13 cellular contexts compared by ENCODE assay signal in genomic region chr3:107992976-107993684, GRCh38.
DNase-seq lines count a peak whose midpoint lies in the region; ATAC-seq and TF ChIP-seq lines count a peak whose summit lies in the region.
"Had no signal": no experiment of that assay in that cellular context is flagged by ENCODE, and none has a peak within 500 bp of the region (broad histone marks: within the 10 kb centered on the region; RNA-seq: fewer than 3 reads in every experiment).

No MANE protein-coding gene starts in this region.

- H3K9me2 ChIP-seq in SK-N-SH: no peaks in the 10 kb centered on the region

- H3K27me3 ChIP-seq in SK-N-SH (ENCODE audit: insufficient read depth): no peaks in the 10 kb centered on the region
- H3K27me3 ChIP-seq: cardiac muscle cell, thyroid gland had no signal

- H4K20me1 ChIP-seq in SK-N-SH (ENCODE audit: insufficient read depth): no peaks in the 10 kb centered on the region

- POLR2A ChIA-PET in SK-N-SH (lab: Yijun Ruan, JAX): no interaction called here

- 80% methylated on average over 9 of the region's 9 CpGs for WGBS in SK-N-SH (ENCODE audit: low lambda C conversion rate)

- CTCF ChIA-PET in SK-N-SH (lab: Yijun Ruan, JAX): no interaction called here

- no peak overlapping the region for H3K4me2 ChIP-seq in SK-N-SH

- no peaks in the 10 kb centered on the region for H3K36me3 ChIP-seq in SK-N-SH (replicated peaks in 1 of 2; ENCODE audit: control insufficient read depth in 1 of 2, insufficient read depth in 2 of 2, low read length in 1 of 2)
- H3K36me3 ChIP-seq: cardiac muscle cell, thyroid gland had no signal

- peaks cover 13 to 27% of the 10 kb centered on the region in 2 experiments for H3K4me1 ChIP-seq in SK-N-SH (ENCODE audit: control insufficient read depth in 1 of 2, insufficient read depth in 2 of 2, low read depth in 1 of 2, low read length in 1 of 2)

- H3F3A ChIP-seq in SK-N-SH (replicated peaks; ENCODE audit: insufficient read depth): no peaks in the 10 kb centered on the region

- DNase-seq in SK-N-SH (no peak), LHCN-M2 (ENCODE audit: low read depth) (peak; percentile 52), fibroblast of gingiva (ENCODE audit: low read depth) (peak; percentile 20), NCI-H2227 (lab: John Stamatoyannopoulos, UW; ENCODE audit: unreplicated experiment) (no peak), GM13977 (ENCODE audit: low spot score) (no peak)
- DNase-seq: NCI-H510A; stimulated activated CD4-positive, alpha-beta T cell treated with anti-CD3 and anti-CD28 coated beads, Interleukin-4, amount 100 ng/mL, for 24 hours; thyroid gland had no signal

- TF ChIP-seq EP300 in SK-N-SH (IDR thresholded peaks at IDR 0.05; ENCODE audit: borderline replicate concordance in 1 of 2, low read depth in 1 of 2, low read length in 1 of 2): no peak

- in situ Hi-C loops in GM13977 (cut with MboI; ENCODE audit: low pct_unique_long_range_greater_than_20kb, low sequenced_read_pairs, unreplicated experiment): no loop called here

- no peak overlapping the region for H3K9ac ChIP-seq in SK-N-SH

- no peak overlapping the region for H2AFZ ChIP-seq in SK-N-SH (ENCODE audit: low read depth)

- TF ChIP-seq CTCF in SK-N-SH (IDR thresholded peaks at IDR 0.05) (no peak), GM13977 (IDR thresholded peaks at IDR 0.05; ENCODE audit: extremely low read depth, insufficient read depth, missing control alignments) (no peak)

- no peaks in the 10 kb centered on the region for H3K79me2 ChIP-seq in SK-N-SH (ENCODE audit: insufficient read depth)

- ATAC-seq in SK-N-SH treated with all-trans-retinoic acid at 6 μM for 48 hours: peak; percentile 21; the same call in 2 of the 3 replicates
- ATAC-seq in HG02763 (IDR thresholded peaks at IDR 0.05; ENCODE audit: unreplicated experiment): no peak
- ATAC-seq: K562 had no signal

- H3K4me3 ChIP-seq in SK-N-SH (ENCODE audit: low read depth in 2 of 2, low read length in 1 of 2) (no peak overlapping the region), skin epidermis (no peak overlapping the region)
- H3K4me3 ChIP-seq: cardiac muscle cell, K562, thyroid gland had no signal

- no peak overlapping the region for H3K27ac ChIP-seq in SK-N-SH (ENCODE audit: low read depth in 2 of 2, low read length in 1 of 2)
- peak overlapping the region in 18 of 21 experiments; percentile 11 to 83 (median 67) for H3K27ac ChIP-seq in skin epidermis
- H3K27ac ChIP-seq: cardiac muscle cell, thyroid gland had no signal

- H3K9me3 ChIP-seq in SK-N-SH: no peaks in the 10 kb centered on the region
- H3K9me3 ChIP-seq: thyroid gland had no signal

- TF ChIP-seq RAD21 in SK-N-SH (IDR thresholded peaks at IDR 0.05; ENCODE audit: low read length): no peak

TF ChIP-seq in SK-N-SH treated with all-trans-retinoic acid at 6 μM for 48 hours, 23 proteins besides CTCF, POLR2A, EP300 and RAD21:
- TF ChIP-seq ARNTL (CRISPR knock-in tag; IDR thresholded peaks at IDR 0.05; ENCODE audit: borderline replicate concordance, low read depth) (no peak), ZNF70 (CRISPR knock-in tag; IDR thresholded peaks at IDR 0.05) (no peak), GLIS3 (CRISPR knock-in tag; IDR thresholded peaks at IDR 0.05) (no peak), TOX (CRISPR knock-in tag; IDR thresholded peaks at IDR 0.05; ENCODE audit: borderline replicate concordance) (no peak), ZNF8 (CRISPR knock-in tag; IDR thresholded peaks at IDR 0.05) (no peak), ZFP3 (CRISPR knock-in tag; IDR thresholded peaks at IDR 0.05) (no peak)
TF ChIP-seq in SK-N-SH treated with all-trans-retinoic acid at 6 μM for 48 hours: peak in this region for 0.

TF ChIP-seq in SK-N-SH, 30 proteins besides CTCF, POLR2A, EP300 and RAD21:
- no peak for TF ChIP-seq NFIC (IDR thresholded peaks at IDR 0.05; ENCODE audit: borderline replicate concordance)
- TF ChIP-seq POLR2AphosphoS5 (IDR thresholded peaks at IDR 0.05; ENCODE audit: low read depth, low read length): no peak
- TF ChIP-seq YY1 (IDR thresholded peaks at IDR 0.05; ENCODE audit: low read depth): no peak
- no peak for TF ChIP-seq GABPA (IDR thresholded peaks at IDR 0.05; ENCODE audit: low read depth)
- TF ChIP-seq EZH2phosphoT487 (IDR thresholded peaks at IDR 0.05; ENCODE audit: borderline replicate concordance, low read depth): no peak
- TF ChIP-seq TEAD4 (IDR thresholded peaks at IDR 0.05; ENCODE audit: borderline replicate concordance, insufficient read depth): no peak
- TF ChIP-seq MXI1 (IDR thresholded peaks at IDR 0.05; ENCODE audit: low read depth, low read length): no peak
- no peak for TF ChIP-seq GATA2 (CRISPR knock-in tag; IDR thresholded peaks at IDR 0.05)

Comparison
In these comparisons a context has a peak if more than half of its experiments do, and no peak if none do; other contexts are left out.
1. DNase-seq: peak in LHCN-M2 (single experiment) and fibroblast of gingiva (single experiment); none in SK-N-SH (single experiment), NCI-H2227 (single experiment) and GM13977 (single experiment).
2. H3K27ac ChIP-seq: peak in skin epidermis (18 of 21); none in SK-N-SH (0 of 2).